In genomic region chr10:129756912-129757861, GRCh38 we compare ENCODE assay signal across 9 cellular contexts.
DNase-seq lines count a peak whose midpoint lies in the region; ATAC-seq and TF ChIP-seq lines count a peak whose summit lies in the region.
"Had no signal": no experiment of that assay in that cellular context is flagged by ENCODE, and none has a peak within 500 bp of the region (broad histone marks: within the 10 kb centered on the region; RNA-seq: fewer than 3 reads in every experiment).

No MANE protein-coding gene starts in this region.

- H3K36me3 Mint-ChIP-seq in T-cell (peaks cover 68% of the 10 kb centered on the region), type B pancreatic cell (no peaks in the 10 kb centered on the region)

- H3K4me2 ChIP-seq in mesendoderm (ENCODE audit: low read length): no peak overlapping the region

- H3K79me1 ChIP-seq in mesendoderm (ENCODE audit: low read length): no peaks in the 10 kb centered on the region

- H3K9me3 Mint-ChIP-seq in T-cell: peaks cover 4 to 24% (median 22%) of the 10 kb centered on the region in 3 donors
- peaks cover 13 to 23% of the 10 kb centered on the region in 2 donors for H3K9me3 Mint-ChIP-seq in stimulated activated naive CD8-positive, alpha-beta T cell treated with anti-CD3 and anti-CD28 coated beads, Interleukin-15, amount 100 ng/mL, for 72 hours
- H3K9me3 Mint-ChIP-seq in type B pancreatic cell: no peaks in the 10 kb centered on the region

- H3K4me3 Mint-ChIP-seq in T-cell (peak overlapping the region in 2 of 3 donors; percentile 17 to 50), type B pancreatic cell (no peak overlapping the region)
- peak overlapping the region; percentile 21 to 44 for H3K4me3 Mint-ChIP-seq in stimulated activated naive CD8-positive, alpha-beta T cell treated with anti-CD3 and anti-CD28 coated beads, Interleukin-15, amount 100 ng/mL, for 72 hours

- H4K5ac ChIP-seq in mesendoderm (ENCODE audit: low read length): no peak overlapping the region

- no CpG with 5 or more reads among the region's 21 CpGs for WGBS in mesendoderm (ENCODE audit: extremely low coverage, insufficient coverage, low lambda C conversion rate)

- no peak overlapping the region for H3K23ac ChIP-seq in mesendoderm (ENCODE audit: low read length)

- no peak overlapping the region for H3K4ac ChIP-seq in mesendoderm (ENCODE audit: low read depth, low read length)

- H3K27me3 Mint-ChIP-seq in T-cell (no peaks in the 10 kb centered on the region), type B pancreatic cell (no peaks in the 10 kb centered on the region)
- H3K27me3 Mint-ChIP-seq in stimulated activated naive CD8-positive, alpha-beta T cell treated with anti-CD3 and anti-CD28 coated beads, Interleukin-15, amount 100 ng/mL, for 72 hours: no peaks in the 10 kb centered on the region

- H3K27ac ChIP-seq in mesendoderm (ENCODE audit: low read depth, low read length): no peak overlapping the region

- H3K36me3 ChIP-seq in mesendoderm (ENCODE audit: control insufficient read depth, insufficient read depth, low read length): no peaks in the 10 kb centered on the region

- TF ChIP-seq CTCF in type B pancreatic cell (conservative IDR thresholded peaks at IDR 0.05): no peak

- no peak overlapping the region for H3K9ac ChIP-seq in mesendoderm (ENCODE audit: low read length)

- H2BK120ac ChIP-seq in mesendoderm (ENCODE audit: low read depth, low read length): no peak overlapping the region

- POLR2A ChIA-PET in T-cell (lab: Charles Lee): no interaction called here

- H3K18ac ChIP-seq in mesendoderm (ENCODE audit: low read length): no peak overlapping the region

- H2AK5ac ChIP-seq in mesendoderm (ENCODE audit: low read length): no peak overlapping the region

- H4K8ac ChIP-seq in mesendoderm (ENCODE audit: low read depth, low read length): no peak overlapping the region

- CTCF ChIA-PET in T-cell (lab: Charles Lee): no interaction called here

- no peaks in the 10 kb centered on the region for H3K79me2 ChIP-seq in mesendoderm (ENCODE audit: control insufficient read depth, insufficient read depth, low read length)

- H3K27me3 ChIP-seq in mesendoderm (ENCODE audit: insufficient read depth, low read length, poor library complexity): no peaks in the 10 kb centered on the region

- no peak overlapping the region for H3K56ac ChIP-seq in mesendoderm (ENCODE audit: low read length)

- H3K4me3 ChIP-seq in mesendoderm (ENCODE audit: low read length): no peak overlapping the region

- no peak overlapping the region for H2BK5ac ChIP-seq in mesendoderm (ENCODE audit: low read length)

- DNase-seq in NCI-H748 (lab: John Stamatoyannopoulos, UW; ENCODE audit: unreplicated experiment) (peak; percentile 30), NCI-H748 treated with DMSO at 0.1 percent for 48 hours (lab: John Stamatoyannopoulos, UW) (no peak), T-cell (peak in 1 of 34 experiments; percentile 14), islet precursor cell (peak; percentile 12), mesendoderm (no peak), OCI-M1 (lab: John Stamatoyannopoulos, UW) (no peak), type B pancreatic cell (ENCODE audit: extremely low spot score, unreplicated experiment) (no peak)
- DNase-seq in stimulated activated naive CD8-positive, alpha-beta T cell treated with anti-CD3 and anti-CD28 coated beads, Interleukin-15, amount 100 ng/mL, for 72 hours: peak in 1 of 2 donors; percentile 2
- DNase-seq: cortex of kidney had no signal

- H3K4me1 Mint-ChIP-seq in T-cell (peaks cover 12 to 20% (median 16%) of the 10 kb centered on the region in 3 donors), type B pancreatic cell (ENCODE audit: unreplicated experiment) (no peaks in the 10 kb centered on the region)
- H3K4me1 Mint-ChIP-seq in stimulated activated naive CD8-positive, alpha-beta T cell treated with anti-CD3 and anti-CD28 coated beads, Interleukin-15, amount 100 ng/mL, for 72 hours: peaks cover 11% of the 10 kb centered on the region

- H3K27ac Mint-ChIP-seq in T-cell (peak overlapping the region in 1 of 2 donors; percentile 49), type B pancreatic cell (no peak overlapping the region)
- H3K27ac Mint-ChIP-seq in stimulated activated naive CD8-positive, alpha-beta T cell treated with anti-CD3 and anti-CD28 coated beads, Interleukin-15, amount 100 ng/mL, for 72 hours: peak overlapping the region in 1 of 2 donors; percentile 76

- ATAC-seq in T-cell (replicated peaks in 1 of 4): no peak
- ATAC-seq in stimulated activated naive CD8-positive, alpha-beta T cell treated with anti-CD3 and anti-CD28 coated beads, Interleukin-15, amount 100 ng/mL, for 72 hours: no peak

- H2BK15ac ChIP-seq in mesendoderm (replicated peaks; ENCODE audit: low read depth): no peak overlapping the region

- H3K4me1 ChIP-seq in mesendoderm (ENCODE audit: control insufficient read depth, low read depth, low read length): no peaks in the 10 kb centered on the region

Comparison
In these comparisons a context has a peak if more than half of its experiments do, and no peak if none do; other contexts are left out.
1. DNase-seq: peak in NCI-H748 (single experiment) and islet precursor cell (single experiment); none in NCI-H748 treated with DMSO at 0.1 percent for 48 hours (single experiment), mesendoderm (single experiment), OCI-M1 (single experiment) and type B pancreatic cell (single experiment).